ENCODE assay signal across 15 cellular contexts in the genomic region with DNA sequence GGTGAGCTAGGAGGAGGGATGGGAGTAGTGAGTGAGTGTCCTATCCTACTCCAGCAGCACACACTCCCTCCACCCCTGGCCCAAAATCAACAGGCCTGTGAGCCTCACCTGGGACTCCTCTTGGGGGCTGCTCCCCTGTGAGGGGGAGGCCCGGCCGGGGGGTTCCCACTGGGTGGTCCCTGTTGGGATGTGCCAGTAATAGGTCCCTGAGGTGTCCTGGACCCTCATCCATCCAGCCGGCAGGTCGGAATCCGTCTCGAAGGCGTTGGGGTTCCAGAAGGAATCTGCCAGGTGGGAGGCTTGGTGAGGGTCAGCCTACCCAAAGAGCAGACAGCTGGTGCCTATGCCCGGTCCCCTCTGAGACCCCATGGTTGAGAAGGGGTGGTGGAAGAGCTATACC. TPM values are rescaled to one million over a fixed set of nuclear protein-coding genes. Genes with fewer than 3 reads are reported as not detected.
DNase-seq lines count a peak whose midpoint lies in the region; ATAC-seq and TF ChIP-seq lines count a peak whose summit lies in the region.
"Had no signal": no experiment of that assay in that cellular context is flagged by ENCODE, and none has a peak within 500 bp of the region (broad histone marks: within the 10 kb centered on the region; RNA-seq: fewer than 3 reads in every experiment).

No MANE protein-coding gene starts in this region.

- peaks cover 2% of the 10 kb centered on the region for H3F3A ChIP-seq in SK-N-SH (replicated peaks; ENCODE audit: insufficient read depth)

- peaks cover 0 to 6% of the 10 kb centered on the region in 2 donors for H3K27me3 Mint-ChIP-seq in CD8-positive, alpha-beta memory T cell
- H3K27me3 Mint-ChIP-seq in activated T-helper 1 cell treated with anti-CD3 and anti-CD28 coated beads, Interleukin-12 subunit alpha, Interleukin-12 subunit beta, Interleukin-2, Interleukin-4 antibody, amounts not matched to agents 30 ng/mL and 10 ng/mL and 1 ng/mL, durations not matched to agents 14 hours and 24 hours and 36 hours (ENCODE audit: insufficient read depth): no peaks in the 10 kb centered on the region
- H3K27me3 Mint-ChIP-seq in naive thymus-derived CD8-positive, alpha-beta T cell: peaks cover 0 to 2% (median 0%) of the 10 kb centered on the region in 5 donors

- H3K9me3 Mint-ChIP-seq in CD8-positive, alpha-beta memory T cell: peaks cover 0 to 3% (median 0%) of the 10 kb centered on the region in 5 donors
- H3K9me3 Mint-ChIP-seq in activated T-helper 1 cell treated with anti-CD3 and anti-CD28 coated beads, Interleukin-12 subunit alpha, Interleukin-12 subunit beta, Interleukin-2, Interleukin-4 antibody, amounts not matched to agents 30 ng/mL and 10 ng/mL and 1 ng/mL, durations not matched to agents 14 hours and 24 hours and 36 hours: no peaks in the 10 kb centered on the region
- H3K9me3 Mint-ChIP-seq in naive thymus-derived CD8-positive, alpha-beta T cell: peaks cover 0 to 3% (median 0%) of the 10 kb centered on the region in 9 donors

- peak overlapping the region; percentile 60 to 94 (median 88) for H3K4me2 ChIP-seq in BLaER1 treated with 17β-estradiol and CSF1 and Interleukin-3, amounts not matched to agents 10 nM and 100 nM
- H3K4me2 ChIP-seq in Karpas-422 (ENCODE audit: low read depth, low read length, poor library complexity, severe bottlenecking) (no peak overlapping the region), SK-N-SH (no peak overlapping the region)

- peak overlapping the region in 5 of 11 experiments; percentile 51 to 71 (median 59); a peak in 7 of 22 replicates for H3K27ac ChIP-seq in BLaER1 treated with 17β-estradiol and CSF1 and Interleukin-3, amounts not matched to agents 10 nM and 100 nM
- H3K27ac ChIP-seq in CD8-positive, alpha-beta memory T cell (ENCODE audit: low read depth, low read length): peak overlapping the region; percentile 41
- H3K27ac ChIP-seq in Karpas-422 (ENCODE audit: low read length) (no peak overlapping the region), SK-N-SH (ENCODE audit: low read depth in 2 of 2, low read length in 1 of 2) (no peak overlapping the region)
- H3K27ac ChIP-seq: SJSA1, testis had no signal

- H3K4me1 Mint-ChIP-seq in CD8-positive, alpha-beta memory T cell: peaks cover 79 to 92% (median 89%) of the 10 kb centered on the region in 3 donors
- peaks cover 64% of the 10 kb centered on the region for H3K4me1 Mint-ChIP-seq in activated T-helper 1 cell treated with anti-CD3 and anti-CD28 coated beads, Interleukin-12 subunit alpha, Interleukin-12 subunit beta, Interleukin-2, Interleukin-4 antibody, amounts not matched to agents 30 ng/mL and 10 ng/mL and 1 ng/mL, durations not matched to agents 14 hours and 24 hours and 36 hours (ENCODE audit: low read depth)
- peaks cover 67 to 97% (median 94%) of the 10 kb centered on the region in 4 donors for H3K4me1 Mint-ChIP-seq in naive thymus-derived CD8-positive, alpha-beta T cell

- peaks cover 37 to 49% (median 45%) of the 10 kb centered on the region in 10 experiments for H3K4me1 ChIP-seq in BLaER1 treated with 17β-estradiol and CSF1 and Interleukin-3, amounts not matched to agents 10 nM and 100 nM
- peaks cover 97% of the 10 kb centered on the region for H3K4me1 ChIP-seq in CD8-positive, alpha-beta memory T cell (ENCODE audit: insufficient read depth, low read length)
- H3K4me1 ChIP-seq in Karpas-422 (ENCODE audit: low read length) (peaks cover 5% of the 10 kb centered on the region; the same call in 1 of the 2 replicates), SK-N-SH (ENCODE audit: control insufficient read depth in 1 of 2, insufficient read depth in 2 of 2, low read depth in 1 of 2, low read length in 1 of 2) (peaks cover 0 to 13% of the 10 kb centered on the region in 2 experiments; a peak in 1 of 4 replicates)
- H3K4me1 ChIP-seq: testis had no signal

- H3K27ac Mint-ChIP-seq in CD8-positive, alpha-beta memory T cell: peak overlapping the region; percentile 93 to 99 (median 98)
- peak overlapping the region; percentile 78 for H3K27ac Mint-ChIP-seq in activated T-helper 1 cell treated with anti-CD3 and anti-CD28 coated beads, Interleukin-12 subunit alpha, Interleukin-12 subunit beta, Interleukin-2, Interleukin-4 antibody, amounts not matched to agents 30 ng/mL and 10 ng/mL and 1 ng/mL, durations not matched to agents 14 hours and 24 hours and 36 hours
- peak overlapping the region; percentile 89 to 99 (median 98) for H3K27ac Mint-ChIP-seq in naive thymus-derived CD8-positive, alpha-beta T cell

- peak overlapping the region in 6 of 7 donors; percentile 80 to 94 (median 86) for H3K4me3 Mint-ChIP-seq in CD8-positive, alpha-beta memory T cell
- H3K4me3 Mint-ChIP-seq in activated T-helper 1 cell treated with anti-CD3 and anti-CD28 coated beads, Interleukin-12 subunit alpha, Interleukin-12 subunit beta, Interleukin-2, Interleukin-4 antibody, amounts not matched to agents 30 ng/mL and 10 ng/mL and 1 ng/mL, durations not matched to agents 14 hours and 24 hours and 36 hours: no peak overlapping the region
- H3K4me3 Mint-ChIP-seq in naive thymus-derived CD8-positive, alpha-beta T cell: peak overlapping the region; percentile 75 to 97 (median 86)

- H3K79me2 ChIP-seq in Karpas-422 (ENCODE audit: low read length) (no peaks in the 10 kb centered on the region), SK-N-SH (ENCODE audit: insufficient read depth) (no peaks in the 10 kb centered on the region)

- H3K36me3 ChIP-seq in BLaER1 treated with 17β-estradiol and CSF1 and Interleukin-3, amounts not matched to agents 10 nM and 100 nM: peaks cover 0 to 23% (median 11%) of the 10 kb centered on the region in 11 experiments; a peak in 10 of 22 replicates
- H3K36me3 ChIP-seq in CD8-positive, alpha-beta memory T cell (ENCODE audit: insufficient read depth, low read length): peaks cover 8% of the 10 kb centered on the region
- H3K36me3 ChIP-seq in Karpas-422 (ENCODE audit: insufficient read depth, low read length): no peaks in the 10 kb centered on the region
- H3K36me3 ChIP-seq in SK-N-SH (replicated peaks in 1 of 2; ENCODE audit: control insufficient read depth in 1 of 2, insufficient read depth in 2 of 2, low read length in 1 of 2): peaks cover 0 to 13% of the 10 kb centered on the region in 2 experiments
- H3K36me3 ChIP-seq: SJSA1 had no signal

- TF ChIP-seq RAD21 in SK-N-SH (IDR thresholded peaks at IDR 0.05; ENCODE audit: low read length): no peak

- 100% methylated on average over 5 of the region's 8 CpGs for WGBS in SK-N-SH (ENCODE audit: low lambda C conversion rate)

- H2AFZ ChIP-seq in Karpas-422 (ENCODE audit: low read length) (no peak overlapping the region), SK-N-SH (ENCODE audit: low read depth) (no peak overlapping the region)

- TF ChIP-seq EP300 in SK-N-SH (IDR thresholded peaks at IDR 0.05; ENCODE audit: borderline replicate concordance in 1 of 2, low read depth in 1 of 2, low read length in 1 of 2): no peak

- POLR2A ChIA-PET in CD8-positive, alpha-beta memory T cell (lab: Charles Lee): interaction anchor here (1.0 to 5.5 kb wide), 5 partner anchors 13 to 280 kb away, joined by 3 to 56 read pairs (median 4); partner anchors contain the start of genes APBB1, MRPL17, SMPD1 and TPP1
- POLR2A ChIA-PET in naive thymus-derived CD8-positive, alpha-beta T cell (lab: Charles Lee): interaction anchor here (1.2 to 10.3 kb wide), 14 partner anchors 13 to 280 kb away, joined by 3 to 421 read pairs (median 9); partner anchors contain the start of genes APBB1, ARFIP2, MRPL17 and SMPD1
- POLR2A ChIA-PET in SK-N-SH (lab: Yijun Ruan, JAX): interaction anchor here (0.7 kb wide), 1 partner anchor 14 kb away, joined by 3 read pairs; no protein-coding TSS in a partner anchor

- no peaks in the 10 kb centered on the region for H3K27me3 ChIP-seq in BLaER1 treated with 17β-estradiol and CSF1 and Interleukin-3, amounts not matched to agents 10 nM and 100 nM
- no peaks in the 10 kb centered on the region for H3K27me3 ChIP-seq in CD8-positive, alpha-beta memory T cell (ENCODE audit: insufficient read depth, low read length, poor library complexity, severe bottlenecking)
- no peaks in the 10 kb centered on the region for H3K27me3 ChIP-seq in Karpas-422 (ENCODE audit: low read length)
- no peaks in the 10 kb centered on the region for H3K27me3 ChIP-seq in SK-N-SH (ENCODE audit: insufficient read depth)
- H3K27me3 ChIP-seq: SJSA1, testis had no signal

- CTCF ChIA-PET in CD8-positive, alpha-beta memory T cell (lab: Charles Lee): interaction anchor here (1.0 to 8.2 kb wide), 14 partner anchors 9 to 279 kb away, joined by 3 to 100 read pairs (median 5); partner anchors contain the start of genes APBB1, ARFIP2, HPX and MRPL17
- CTCF ChIA-PET in SK-N-SH (lab: Yijun Ruan, JAX): interaction anchor here (1.1 to 3.1 kb wide), 3 partner anchors 24 to 41 kb away, joined by 3 to 12 read pairs (median 6); no protein-coding TSS in a partner anchor

- intact Hi-C loops in activated T-helper 1 cell treated with anti-CD3 and anti-CD28 coated beads, Interleukin-12 subunit alpha, Interleukin-12 subunit beta, Interleukin-2, Interleukin-4 antibody, amounts not matched to agents 30 ng/mL and 10 ng/mL and 1 ng/mL, durations not matched to agents 14 hours and 24 hours and 36 hours (cut with micrococcal nuclease): loop anchor here (2.0 to 5.0 kb wide), 3 partner anchors 15 to 1583 kb away; partner anchors contain the start of genes APBB1 and EIF3F

- H3K4me3 ChIP-seq in BLaER1 treated with 17β-estradiol and CSF1 and Interleukin-3, amounts not matched to agents 10 nM and 100 nM: 0 out of 20 replicates have a peak overlapping the region, but pooled peaks of 1 of the 10 experiments have one; percentile 38
- H3K4me3 ChIP-seq in CD8-positive, alpha-beta memory T cell (ENCODE audit: low read length): peak overlapping the region; percentile 66
- H3K4me3 ChIP-seq in Karpas-422 (ENCODE audit: low read length) (no peak overlapping the region), SK-N-SH (ENCODE audit: low read depth in 2 of 2, low read length in 1 of 2) (no peak overlapping the region)
- H3K4me3 ChIP-seq: SJSA1, testis had no signal

- H3K9me2 ChIP-seq in Karpas-422 (replicated peaks; ENCODE audit: insufficient read depth, low read length) (no peaks in the 10 kb centered on the region), SK-N-SH (no peaks in the 10 kb centered on the region)

- H4K20me1 ChIP-seq in BLaER1 treated with 17β-estradiol and CSF1 and Interleukin-3, amounts not matched to agents 10 nM and 100 nM: peaks cover 0 to 46% (median 14%) of the 10 kb centered on the region in 11 experiments; a peak in 12 of 22 replicates
- H4K20me1 ChIP-seq in Karpas-422 (ENCODE audit: insufficient read depth, low read depth, low read length) (no peaks in the 10 kb centered on the region), SK-N-SH (ENCODE audit: insufficient read depth) (no peaks in the 10 kb centered on the region)

- TF ChIP-seq CTCF in SK-N-SH (IDR thresholded peaks at IDR 0.05): no peak

- ATAC-seq in naive thymus-derived CD8-positive, alpha-beta T cell: no peak
- ATAC-seq: HCT116, right cardiac atrium had no signal

- peaks cover 11 to 41% (median 16%) of the 10 kb centered on the region in 3 donors for H3K36me3 Mint-ChIP-seq in CD8-positive, alpha-beta memory T cell
- H3K36me3 Mint-ChIP-seq in activated T-helper 1 cell treated with anti-CD3 and anti-CD28 coated beads, Interleukin-12 subunit alpha, Interleukin-12 subunit beta, Interleukin-2, Interleukin-4 antibody, amounts not matched to agents 30 ng/mL and 10 ng/mL and 1 ng/mL, durations not matched to agents 14 hours and 24 hours and 36 hours (ENCODE audit: low read depth): peaks cover 16% of the 10 kb centered on the region
- H3K36me3 Mint-ChIP-seq in naive thymus-derived CD8-positive, alpha-beta T cell: peaks cover 13 to 41% (median 25%) of the 10 kb centered on the region in 3 donors

- no peaks in the 10 kb centered on the region for H3K9me3 ChIP-seq in BLaER1 treated with 17β-estradiol and CSF1 and Interleukin-3, amounts not matched to agents 10 nM and 100 nM (replicated peaks in 1 of 11)
- no peaks in the 10 kb centered on the region for H3K9me3 ChIP-seq in CD8-positive, alpha-beta memory T cell (ENCODE audit: low read length)
- H3K9me3 ChIP-seq in Karpas-422 (ENCODE audit: low read length): no peaks in the 10 kb centered on the region
- no peaks in the 10 kb centered on the region for H3K9me3 ChIP-seq in SK-N-SH
- H3K9me3 ChIP-seq: SJSA1, testis had no signal

- H3K9ac ChIP-seq in BLaER1 treated with 17β-estradiol and CSF1 and Interleukin-3, amounts not matched to agents 10 nM and 100 nM: no peak overlapping the region
- H3K9ac ChIP-seq in Karpas-422 (ENCODE audit: low read length) (no peak overlapping the region), SK-N-SH (no peak overlapping the region)

- no peak for DNase-seq in CD8-positive, alpha-beta memory T cell
- DNase-seq in activated T-helper 1 cell treated with anti-CD3 and anti-CD28 coated beads, Interleukin-12 subunit alpha, Interleukin-12 subunit beta, Interleukin-2, Interleukin-4 antibody, amounts not matched to agents 30 ng/mL and 10 ng/mL and 1 ng/mL, durations not matched to agents 14 hours and 24 hours and 36 hours (ENCODE audit: low spot score): no peak
- no peak for DNase-seq in naive thymus-derived CD8-positive, alpha-beta T cell
- no peak for DNase-seq in stimulated activated CD4-positive, alpha-beta T cell treated with anti-CD3 and anti-CD28 coated beads, Interleukin-1b, Interleukin-23, amount 100 ng/mL, for 48 hours
- DNase-seq in Karpas-422 (no peak), SK-N-SH (no peak)
- DNase-seq: mesendoderm, NCI-H2081, NCI-H526, nucleus accumbens, right cardiac atrium, testis had no signal

RNA-seq across cellular contexts. Expression of gene SMPD1, which starts 13.3 kb away (rescaled TPM):
- 10 to 100 TPM; 30.4 to 30.9 TPM for total RNA-seq in CD8-positive, alpha-beta memory T cell
- 17.3 TPM for polyA plus RNA-seq in CD8-positive, alpha-beta memory T cell
- 8.5 and 9.4 TPM in 2 replicates for total RNA-seq in activated T-helper 1 cell treated with anti-CD3 and anti-CD28 coated beads, Interleukin-12 subunit alpha, Interleukin-12 subunit beta, Interleukin-2, Interleukin-4 antibody, amounts not matched to agents 30 ng/mL and 10 ng/mL and 1 ng/mL, durations not matched to agents 14 hours and 24 hours and 36 hours
- total RNA-seq in naive thymus-derived CD8-positive, alpha-beta T cell: 10 to 100 TPM; 54.8 to 62.0 TPM
- polyA plus RNA-seq in naive thymus-derived CD8-positive, alpha-beta T cell: 10 to 100 TPM; 22.4 to 32.6 (median 31.7) TPM
- total RNA-seq in Karpas-422 (2014; rRNA removed; shearing (Covaris generic); ENCODE audit: low replicate concordance): 2.3 and 2.9 TPM in 2 replicates
- 59.6 and 69.2 TPM in 2 replicates for polyA plus RNA-seq in SK-N-SH (2012; rRNA removed)
- polyA plus RNA-seq in SK-N-SH (2012; cell fraction: cytosol; rRNA removed): 43.5 and 52.1 TPM in 2 replicates
- polyA plus RNA-seq in SK-N-SH (2012; cell fraction: nucleus; rRNA removed): 60.6 and 70.4 TPM in 2 replicates

RNA-seq across cellular contexts. Expression of gene APBB1, which starts 15.4 kb away (rescaled TPM):
- total RNA-seq in CD8-positive, alpha-beta memory T cell: 10 to 100 TPM; 41.7 to 43.6 TPM
- polyA plus RNA-seq in CD8-positive, alpha-beta memory T cell: 80.2 TPM
- 16.5 and 16.8 TPM in 2 replicates for total RNA-seq in activated T-helper 1 cell treated with anti-CD3 and anti-CD28 coated beads, Interleukin-12 subunit alpha, Interleukin-12 subunit beta, Interleukin-2, Interleukin-4 antibody, amounts not matched to agents 30 ng/mL and 10 ng/mL and 1 ng/mL, durations not matched to agents 14 hours and 24 hours and 36 hours
- total RNA-seq in naive thymus-derived CD8-positive, alpha-beta T cell: 100 to 1,000 TPM; 135 to 141 TPM
- 100 to 1,000 TPM; 115 to 196 (median 146) TPM for polyA plus RNA-seq in naive thymus-derived CD8-positive, alpha-beta T cell
- not detected in 2 replicates for total RNA-seq in Karpas-422 (2014; rRNA removed; shearing (Covaris generic); ENCODE audit: low replicate concordance)
- polyA plus RNA-seq in SK-N-SH (2012; rRNA removed): 32.9 and 35.9 TPM in 2 replicates
- polyA plus RNA-seq in SK-N-SH (2012; cell fraction: cytosol; rRNA removed): 15.9 and 26.3 TPM in 2 replicates
- 49.9 and 56.0 TPM in 2 replicates for polyA plus RNA-seq in SK-N-SH (2012; cell fraction: nucleus; rRNA removed)

RNA-seq across cellular contexts. Expression of gene HPX, which starts 37.2 kb away (rescaled TPM):
- under 1 TPM in 1 of 2 experiments, not detected in 1; 0.27 TPM for total RNA-seq in CD8-positive, alpha-beta memory T cell
- polyA plus RNA-seq in CD8-positive, alpha-beta memory T cell: not detected
- total RNA-seq in activated T-helper 1 cell treated with anti-CD3 and anti-CD28 coated beads, Interleukin-12 subunit alpha, Interleukin-12 subunit beta, Interleukin-2, Interleukin-4 antibody, amounts not matched to agents 30 ng/mL and 10 ng/mL and 1 ng/mL, durations not matched to agents 14 hours and 24 hours and 36 hours: 1.2 TPM in 1 of 2 replicates, not detected in the other
- 1 to 10 TPM; 1.6 to 1.7 TPM for total RNA-seq in naive thymus-derived CD8-positive, alpha-beta T cell
- not detected for polyA plus RNA-seq in naive thymus-derived CD8-positive, alpha-beta T cell
- total RNA-seq in Karpas-422 (2014; rRNA removed; shearing (Covaris generic); ENCODE audit: low replicate concordance): 0.22 TPM in 1 of 2 replicates, not detected in the other
- polyA plus RNA-seq in SK-N-SH (2012; rRNA removed): 1.8 and 2.3 TPM in 2 replicates
- polyA plus RNA-seq in SK-N-SH (2012; cell fraction: cytosol; rRNA removed): 0.24 and 0.34 TPM in 2 replicates
- 21.2 and 22.4 TPM in 2 replicates for polyA plus RNA-seq in SK-N-SH (2012; cell fraction: nucleus; rRNA removed)

Comparison
In these comparisons a context has a peak if more than half of its experiments do, and no peak if none do; other contexts are left out.
1. H3K4me2 ChIP-seq: peak in BLaER1 treated with 17β-estradiol and CSF1 and Interleukin-3, amounts not matched to agents 10 nM and 100 nM (11 of 11); none in Karpas-422 (single experiment) and SK-N-SH (single experiment).
2. RNA of gene APBB1, which starts 15.4 kb away (total RNA-seq): 135 to 141 TPM in naive thymus-derived CD8-positive, alpha-beta T cell, 41.7 to 43.6 TPM in CD8-positive, alpha-beta memory T cell and 16.5 to 16.8 TPM in activated T-helper 1 cell treated with anti-CD3 and anti-CD28 coated beads, Interleukin-12 subunit alpha, Interleukin-12 subunit beta, Interleukin-2, Interleukin-4 antibody, amounts not matched to agents 30 ng/mL and 10 ng/mL and 1 ng/mL, durations not matched to agents 14 hours and 24 hours and 36 hours; not detected in Karpas-422; every median in the first group is over 10 times any median in the second.
3. Peak in every context shown above with its lines, with median percentiles within 50 percentile points of each other: H3K27ac Mint-ChIP-seq.